25 cellular contexts compared by ENCODE assay signal in the genomic region with DNA sequence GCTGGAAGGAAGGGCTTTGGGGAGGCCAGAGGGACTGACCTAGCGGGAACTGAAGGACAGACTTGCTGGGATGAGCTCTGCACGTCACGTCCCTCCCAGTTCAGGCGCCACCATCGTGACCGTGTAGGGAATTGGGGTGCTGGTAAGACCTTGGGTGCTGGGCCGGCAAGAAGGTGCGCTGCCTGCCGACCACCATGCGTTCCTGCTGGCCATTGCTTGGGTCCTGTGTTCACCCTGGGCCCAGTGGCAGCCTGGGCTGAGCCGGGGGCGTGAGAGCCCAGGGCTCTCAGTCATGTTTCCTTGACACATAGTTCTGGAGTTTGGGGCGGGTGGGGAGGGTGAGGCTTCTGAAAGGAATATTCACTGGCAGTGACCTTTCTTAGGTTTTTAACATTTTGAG.
A peak's percentile ranks its signal among the peaks of the same experiment; 100 is the strongest.
DNase-seq lines count a peak whose midpoint lies in the region; ATAC-seq, FAIRE-seq and TF ChIP-seq lines count a peak whose summit lies in the region.
"Had no signal": no experiment of that assay in that cellular context is flagged by ENCODE, and none has a peak within 500 bp of the region (broad histone marks: within the 10 kb centered on the region; RNA-seq: fewer than 3 reads in every experiment).

No MANE protein-coding gene starts in this region.

- no peaks in the 10 kb centered on the region for H3K36me3 ChIP-seq in GM23248 (ENCODE audit: low read depth)
- no peaks in the 10 kb centered on the region for H3K36me3 ChIP-seq in NT2/D1 (ENCODE audit: insufficient read depth, insufficient read length, low read length)
- H3K36me3 ChIP-seq in hepatocyte (replicated peaks; ENCODE audit: insufficient read depth, low read depth), result no peaks in the 10 kb centered on the region
- H3K36me3 ChIP-seq: lower lobe of right lung, pancreas, SJSA1, tibial nerve had no signal

- no peak overlapping the region for H3K4me2 ChIP-seq in GM23248 (ENCODE audit: unreplicated experiment)
- no peak overlapping the region for H3K4me2 ChIP-seq in hepatocyte

- in situ Hi-C loops in GM23248 (cut with MboI), result no loop called here

- H3K4me3 ChIP-seq in GM23248 (no peak overlapping the region), NT2/D1 (ENCODE audit: insufficient read length, low read depth) (no peak overlapping the region), hepatocyte (no peak overlapping the region)
- H3K4me3 ChIP-seq: K562, lower lobe of right lung, pancreas, SJSA1, skin epidermis had no signal

- no peak overlapping the region for H3K27ac Mint-ChIP-seq in neural crest cell (ENCODE audit: unreplicated experiment)
- no peak overlapping the region for H3K27ac Mint-ChIP-seq in activated CD8-positive, alpha-beta T cell treated with anti-CD3 and anti-CD28 coated beads for 36 hours
- H3K27ac Mint-ChIP-seq in activated T-helper 1 cell treated with anti-CD3 and anti-CD28 coated beads, Interleukin-12 subunit alpha, Interleukin-12 subunit beta, Interleukin-2, Interleukin-4 antibody, amounts not matched to agents 30 ng/mL and 10 ng/mL and 1 ng/mL, durations not matched to agents 14 hours and 24 hours and 36 hours, result no peak overlapping the region
- H3K27ac Mint-ChIP-seq: activated B cell treated with CpG ODN at 0.5 μM for 24 hours; activated CD4-positive, alpha-beta memory T cell treated with anti-CD3 and anti-CD28 coated beads for 36 hours; activated naive CD4-positive, alpha-beta T cell treated with anti-CD3 and anti-CD28 coated beads, Interleukin-2, amount 10 ng/mL, durations not matched to agents 7 days and 5 days; stimulated activated naive CD8-positive, alpha-beta T cell treated with anti-CD3 and anti-CD28 coated beads, Interleukin-15, Interleukin-2, amounts not matched to agents 100 ng/mL and 50 ng/mL, for 24 hours had no signal

- H3K27ac ChIP-seq in GM23248 (no peak overlapping the region), hepatocyte (peak overlapping the region; percentile 41)
- H3K27ac ChIP-seq: lower lobe of right lung, pancreas, SJSA1 had no signal

- H3K79me2 ChIP-seq in GM23248 (ENCODE audit: insufficient read depth), result no peaks in the 10 kb centered on the region
- H3K79me2 ChIP-seq in hepatocyte, result no peaks in the 10 kb centered on the region

- DNase-seq in GM23248 (peak; percentile 15), NT2/D1 (ENCODE audit: low read depth, low spot score) (no peak), hepatocyte (ENCODE audit: low spot score) (no peak), neural crest cell (ENCODE audit: low read depth, low spot score) (no peak), GM12892 (ENCODE audit: insufficient read length) (no peak), putamen (ENCODE audit: low spot score) (no peak)
- no peak for DNase-seq in activated CD8-positive, alpha-beta T cell treated with anti-CD3 and anti-CD28 coated beads for 36 hours
- no peak for DNase-seq in activated T-helper 1 cell treated with anti-CD3 and anti-CD28 coated beads, Interleukin-12 subunit alpha, Interleukin-12 subunit beta, Interleukin-2, Interleukin-4 antibody, amounts not matched to agents 30 ng/mL and 10 ng/mL and 1 ng/mL, durations not matched to agents 14 hours and 24 hours and 36 hours (ENCODE audit: low spot score)
- DNase-seq: activated B cell treated with CpG ODN at 0.5 μM for 24 hours; activated CD4-positive, alpha-beta memory T cell treated with anti-CD3 and anti-CD28 coated beads for 36 hours; activated naive CD4-positive, alpha-beta T cell treated with anti-CD3 and anti-CD28 coated beads, Interleukin-2, amount 10 ng/mL, durations not matched to agents 7 days and 5 days; anterior cingulate cortex; lower lobe of right lung; stimulated activated CD4-positive, alpha-beta T cell treated with anti-CD3 and anti-CD28 coated beads, Interleukin-2, amount 100 ng/mL, for 24 hours had no signal

- no peak for ATAC-seq in activated CD8-positive, alpha-beta T cell treated with anti-CD3 and anti-CD28 coated beads for 36 hours
- ATAC-seq: K562 had no signal

- H3K36me3 Mint-ChIP-seq in neural crest cell (ENCODE audit: low read depth), result no peaks in the 10 kb centered on the region
- H3K36me3 Mint-ChIP-seq in activated CD8-positive, alpha-beta T cell treated with anti-CD3 and anti-CD28 coated beads for 36 hours (ENCODE audit: low read depth), result no peaks in the 10 kb centered on the region
- H3K36me3 Mint-ChIP-seq in activated T-helper 1 cell treated with anti-CD3 and anti-CD28 coated beads, Interleukin-12 subunit alpha, Interleukin-12 subunit beta, Interleukin-2, Interleukin-4 antibody, amounts not matched to agents 30 ng/mL and 10 ng/mL and 1 ng/mL, durations not matched to agents 14 hours and 24 hours and 36 hours (ENCODE audit: low read depth), result no peaks in the 10 kb centered on the region
- H3K36me3 Mint-ChIP-seq: activated CD4-positive, alpha-beta memory T cell treated with anti-CD3 and anti-CD28 coated beads for 36 hours; activated naive CD4-positive, alpha-beta T cell treated with anti-CD3 and anti-CD28 coated beads, Interleukin-2, amount 10 ng/mL, durations not matched to agents 7 days and 5 days; CD14-positive monocyte had no signal

- TF ChIP-seq CTCF in hepatocyte (IDR thresholded peaks at IDR 0.05; ENCODE audit: poor library complexity) (no peak), neural crest cell (conservative IDR thresholded peaks at IDR 0.05) (no peak)
- TF ChIP-seq CTCF in activated CD8-positive, alpha-beta T cell treated with anti-CD3 and anti-CD28 coated beads for 36 hours (IDR thresholded peaks at IDR 0.05), result no peak

- intact Hi-C loops in activated CD8-positive, alpha-beta T cell treated with anti-CD3 and anti-CD28 coated beads for 36 hours (cut with micrococcal nuclease), result no loop called here
- intact Hi-C loops in activated T-helper 1 cell treated with anti-CD3 and anti-CD28 coated beads, Interleukin-12 subunit alpha, Interleukin-12 subunit beta, Interleukin-2, Interleukin-4 antibody, amounts not matched to agents 30 ng/mL and 10 ng/mL and 1 ng/mL, durations not matched to agents 14 hours and 24 hours and 36 hours (cut with micrococcal nuclease), result loop anchor here (10.0 kb wide), 1 partner anchor 176 kb away; a partner anchor contains a TSS

- no peak for TF ChIP-seq POLR2A in GM12892 (IDR thresholded peaks at IDR 0.05; ENCODE audit: low read depth, low read length)

- FAIRE-seq in GM12892 (lab: Jason Lieb, UNC), result no peak
- FAIRE-seq: D721Med, GM18507, K562, keratinocyte, pancreas, RCC 7860 had no signal

- H3K9ac ChIP-seq in GM23248 (no peak overlapping the region), NT2/D1 (ENCODE audit: insufficient read length, low read depth) (peak overlapping the region; percentile 76)

- no peak overlapping the region for H2AFZ ChIP-seq in GM23248
- H2AFZ ChIP-seq in hepatocyte, result no peak overlapping the region

- H3K9me3 ChIP-seq in GM23248 (ENCODE audit: low read depth) (no peaks in the 10 kb centered on the region), NT2/D1 (ENCODE audit: insufficient read depth, low read length) (no peaks in the 10 kb centered on the region), hepatocyte (ENCODE audit: low read depth) (no peaks in the 10 kb centered on the region)
- H3K9me3 ChIP-seq: lower lobe of right lung, pancreas, SJSA1, tibial nerve had no signal

- WGBS in GM23248 (ENCODE audit: low coverage in 1 of 2, low lambda C conversion rate in 2 of 2, missing lambda C conversion rate in 2 of 2), 2 experiments, result 87 to 93% methylated on average over 11 to 13 of the region's 13 CpGs
- 93% methylated on average over 13 of the region's 13 CpGs for WGBS in hepatocyte (ENCODE audit: low lambda C conversion rate, missing lambda C conversion rate)

- H3K9me2 ChIP-seq in GM23248 (ENCODE audit: insufficient read depth) (no peaks in the 10 kb centered on the region), hepatocyte (replicated peaks; ENCODE audit: insufficient read depth) (no peaks in the 10 kb centered on the region)

- H3K27me3 ChIP-seq in GM23248 (replicated peaks; ENCODE audit: insufficient read depth), result peaks cover 9% of the 10 kb centered on the region
- no peaks in the 10 kb centered on the region for H3K27me3 ChIP-seq in NT2/D1 (ENCODE audit: insufficient read depth, insufficient read length)
- peaks cover 22% of the 10 kb centered on the region for H3K27me3 ChIP-seq in hepatocyte
- H3K27me3 ChIP-seq: pancreas had no signal

- H4K20me1 ChIP-seq in GM23248 (ENCODE audit: insufficient read depth), result no peaks in the 10 kb centered on the region
- no peaks in the 10 kb centered on the region for H4K20me1 ChIP-seq in hepatocyte (ENCODE audit: insufficient read depth, poor library complexity, severe bottlenecking)

- CTCF ChIA-PET in activated CD8-positive, alpha-beta T cell treated with anti-CD3 and anti-CD28 coated beads for 36 hours (lab: Charles Lee), result no interaction called here

- peaks cover 64% of the 10 kb centered on the region for H3K27me3 Mint-ChIP-seq in neural crest cell (ENCODE audit: low read depth)
- peaks cover 24% of the 10 kb centered on the region for H3K27me3 Mint-ChIP-seq in activated CD8-positive, alpha-beta T cell treated with anti-CD3 and anti-CD28 coated beads for 36 hours
- peaks cover 12% of the 10 kb centered on the region for H3K27me3 Mint-ChIP-seq in activated T-helper 1 cell treated with anti-CD3 and anti-CD28 coated beads, Interleukin-12 subunit alpha, Interleukin-12 subunit beta, Interleukin-2, Interleukin-4 antibody, amounts not matched to agents 30 ng/mL and 10 ng/mL and 1 ng/mL, durations not matched to agents 14 hours and 24 hours and 36 hours (ENCODE audit: insufficient read depth)

- peak overlapping the region; percentile 36 for H3K4me3 Mint-ChIP-seq in neural crest cell
- no peak overlapping the region for H3K4me3 Mint-ChIP-seq in activated CD8-positive, alpha-beta T cell treated with anti-CD3 and anti-CD28 coated beads for 36 hours
- no peak overlapping the region for H3K4me3 Mint-ChIP-seq in activated T-helper 1 cell treated with anti-CD3 and anti-CD28 coated beads, Interleukin-12 subunit alpha, Interleukin-12 subunit beta, Interleukin-2, Interleukin-4 antibody, amounts not matched to agents 30 ng/mL and 10 ng/mL and 1 ng/mL, durations not matched to agents 14 hours and 24 hours and 36 hours
- H3K4me3 Mint-ChIP-seq: activated B cell treated with CpG ODN at 0.5 μM for 24 hours; activated CD4-positive, alpha-beta memory T cell treated with anti-CD3 and anti-CD28 coated beads for 36 hours; activated naive CD4-positive, alpha-beta T cell treated with anti-CD3 and anti-CD28 coated beads, Interleukin-2, amount 10 ng/mL, durations not matched to agents 7 days and 5 days; stimulated activated naive CD8-positive, alpha-beta T cell treated with anti-CD3 and anti-CD28 coated beads, Interleukin-15, Interleukin-2, amounts not matched to agents 100 ng/mL and 50 ng/mL, for 24 hours had no signal

- H3K4me1 Mint-ChIP-seq in neural crest cell, result peaks cover 37% of the 10 kb centered on the region
- H3K4me1 Mint-ChIP-seq in activated CD8-positive, alpha-beta T cell treated with anti-CD3 and anti-CD28 coated beads for 36 hours (ENCODE audit: low read depth), result peaks cover 18% of the 10 kb centered on the region
- peaks cover 12% of the 10 kb centered on the region for H3K4me1 Mint-ChIP-seq in activated T-helper 1 cell treated with anti-CD3 and anti-CD28 coated beads, Interleukin-12 subunit alpha, Interleukin-12 subunit beta, Interleukin-2, Interleukin-4 antibody, amounts not matched to agents 30 ng/mL and 10 ng/mL and 1 ng/mL, durations not matched to agents 14 hours and 24 hours and 36 hours (ENCODE audit: low read depth)

- POLR2A ChIA-PET in activated CD8-positive, alpha-beta T cell treated with anti-CD3 and anti-CD28 coated beads for 36 hours (lab: Charles Lee), result no interaction called here

- 0 out of 2 replicates have a peak, but pooled peaks cover 7% of the 10 kb centered on the region for H3F3A ChIP-seq in GM23248 (ENCODE audit: insufficient read depth)

- H3K9me3 Mint-ChIP-seq in neural crest cell, result no peaks in the 10 kb centered on the region
- H3K9me3 Mint-ChIP-seq in activated CD8-positive, alpha-beta T cell treated with anti-CD3 and anti-CD28 coated beads for 36 hours, result no peaks in the 10 kb centered on the region
- H3K9me3 Mint-ChIP-seq in activated T-helper 1 cell treated with anti-CD3 and anti-CD28 coated beads, Interleukin-12 subunit alpha, Interleukin-12 subunit beta, Interleukin-2, Interleukin-4 antibody, amounts not matched to agents 30 ng/mL and 10 ng/mL and 1 ng/mL, durations not matched to agents 14 hours and 24 hours and 36 hours, result no peaks in the 10 kb centered on the region
- H3K9me3 Mint-ChIP-seq: activated B cell treated with CpG ODN at 0.5 μM for 24 hours; activated CD4-positive, alpha-beta memory T cell treated with anti-CD3 and anti-CD28 coated beads for 36 hours; activated naive CD4-positive, alpha-beta T cell treated with anti-CD3 and anti-CD28 coated beads, Interleukin-2, amount 10 ng/mL, durations not matched to agents 7 days and 5 days; stimulated activated naive CD8-positive, alpha-beta T cell treated with anti-CD3 and anti-CD28 coated beads, Interleukin-15, Interleukin-2, amounts not matched to agents 100 ng/mL and 50 ng/mL, for 24 hours had no signal

- H3K4me1 ChIP-seq in GM23248 (ENCODE audit: insufficient read depth) (peaks cover 10% of the 10 kb centered on the region), NT2/D1 (ENCODE audit: insufficient read depth, insufficient read length) (peaks cover 10% of the 10 kb centered on the region), hepatocyte (ENCODE audit: insufficient read depth) (peaks cover 34% of the 10 kb centered on the region)
- H3K4me1 ChIP-seq: pancreas, SJSA1 had no signal
